ENCODE assay signal across 26 cellular contexts in the genomic region with DNA sequence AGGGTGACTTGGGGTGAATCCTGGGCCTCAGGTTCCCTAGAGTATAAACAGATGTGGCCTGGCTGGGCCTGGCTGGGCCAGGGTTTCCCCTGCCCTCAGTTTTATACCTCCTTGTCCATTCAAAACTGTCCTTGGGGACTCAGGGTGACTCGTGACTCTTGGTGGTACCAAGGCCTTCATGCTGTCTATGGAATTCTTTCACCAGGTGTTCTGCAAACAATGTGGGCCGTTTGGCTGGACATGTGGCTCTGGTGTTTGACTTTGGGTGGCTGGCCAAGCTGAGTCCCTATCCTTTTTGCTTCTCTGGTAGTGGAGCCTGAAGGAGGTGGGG. TPM values are rescaled to one million over a fixed set of nuclear protein-coding genes. Genes with fewer than 3 reads are reported as not detected.
DNase-seq lines count a peak whose midpoint lies in the region; ATAC-seq, FAIRE-seq and TF ChIP-seq lines count a peak whose summit lies in the region.
"Had no signal": no experiment of that assay in that cellular context is flagged by ENCODE, and none has a peak within 500 bp of the region (broad histone marks: within the 10 kb centered on the region; RNA-seq: fewer than 3 reads in every experiment).

No MANE protein-coding gene starts in this region.

- no peak for TF ChIP-seq CTCF in CD4-positive, alpha-beta T cell (IDR thresholded peaks at IDR 0.05)

- H3K4me3 ChIP-seq in skeletal muscle tissue (ENCODE audit: low read length in 3 of 3), result no peak overlapping the region
- H3K4me3 ChIP-seq: A549 had no signal

- H3K9ac ChIP-seq in skeletal muscle tissue (ENCODE audit: low read depth in 1 of 3, low read length in 3 of 3), result peak overlapping the region; percentile 38 to 89 (median 40)

- POLR2A ChIA-PET in CD4-positive, alpha-beta T cell (lab: Charles Lee), result no interaction called here

- H3K27me3 Mint-ChIP-seq in CD4-positive, alpha-beta T cell, result peaks cover 10% of the 10 kb centered on the region

- peaks cover 51 to 58% (median 54%) of the 10 kb centered on the region in 3 donors for H3K4me1 ChIP-seq in skeletal muscle tissue (ENCODE audit: control insufficient read depth in 3 of 3, insufficient read depth in 3 of 3, low read length in 3 of 3)

- peaks cover 0 to 4% (median 0%) of the 10 kb centered on the region in 3 donors for H3K36me3 ChIP-seq in skeletal muscle tissue (ENCODE audit: control insufficient read depth in 3 of 3, insufficient read depth in 3 of 3, low read length in 3 of 3)

- intact Hi-C loops in CD4-positive, alpha-beta T cell (cut with DNase I, micrococcal nuclease), result no loop called here

- no peak overlapping the region for H3K27ac Mint-ChIP-seq in CD4-positive, alpha-beta T cell
- H3K27ac Mint-ChIP-seq: activated naive CD4-positive, alpha-beta T cell treated with anti-CD3 and anti-CD28 coated beads, Interleukin-2, amount 10 ng/mL, durations not matched to agents 7 days and 5 days; memory B cell had no signal

- no peak for DNase-seq in CD4-positive, alpha-beta T cell
- DNase-seq in left lobe of liver (ENCODE audit: low spot score) (peak; percentile 64), HTR-8/SVneo (ENCODE audit: insufficient read length, low spot score) (no peak), NCI-H2081 (lab: John Stamatoyannopoulos, UW) (no peak), nucleus accumbens (lab: John Stamatoyannopoulos, UW) (no peak)
- DNase-seq: activated CD4-positive, alpha-beta T cell treated with anti-CD3 and anti-CD28 coated beads, Interleukin-2, amount 50 U/mL, for 1 hour; activated naive CD4-positive, alpha-beta T cell treated with anti-CD3 and anti-CD28 coated beads, Interleukin-2, amount 10 ng/mL, durations not matched to agents 7 days and 5 days; central memory CD4-positive, alpha-beta T cell; COR-L47; dermis blood vessel endothelial cell; GF-D8; IMR-90; NCI-H1105; NCI-H2029; NCI-H226; NCI-H774; OCI-M1; stimulated activated CD4-positive, alpha-beta T cell treated with anti-CD3 and anti-CD28 coated beads, Interleukin-4, amount 100 ng/mL, for 24 hours; stimulated activated naive CD4-positive, alpha-beta T cell had no signal

- CTCF ChIA-PET in CD4-positive, alpha-beta T cell (lab: Charles Lee), result no interaction called here

- H3K36me3 Mint-ChIP-seq in CD4-positive, alpha-beta T cell (ENCODE audit: low read depth), result no peaks in the 10 kb centered on the region
- H3K36me3 Mint-ChIP-seq: memory B cell had no signal

- H3K9me3 Mint-ChIP-seq in CD4-positive, alpha-beta T cell, result no peaks in the 10 kb centered on the region
- H3K9me3 Mint-ChIP-seq: activated naive CD4-positive, alpha-beta T cell treated with anti-CD3 and anti-CD28 coated beads, Interleukin-2, amount 10 ng/mL, durations not matched to agents 7 days and 5 days; memory B cell; type B pancreatic cell had no signal

- FAIRE-seq in HTR-8/SVneo (lab: Jason Lieb, UNC), result no peak
- FAIRE-seq: A549, H54 had no signal

- no peak overlapping the region for H3K27ac ChIP-seq in CD4-positive, alpha-beta T cell (ENCODE audit: low read depth, low read length)
- H3K27ac ChIP-seq in angular gyrus (ENCODE audit: low read depth, low read length) (peak overlapping the region; percentile 32), skeletal muscle tissue (ENCODE audit: low read depth, low read length) (peak overlapping the region; percentile 80)
- H3K27ac ChIP-seq: A549 had no signal

- ATAC-seq in CD4-positive, alpha-beta T cell (ENCODE audit: poor library complexity), result no peak
- ATAC-seq in left lobe of liver (no peak), HG03108 (IDR thresholded peaks at IDR 0.05; ENCODE audit: unreplicated experiment) (no peak)
- ATAC-seq: A549 had no signal

- no peaks in the 10 kb centered on the region for H3K27me3 ChIP-seq in CD4-positive, alpha-beta T cell (ENCODE audit: control insufficient read depth, insufficient read depth, low read length)
- H3K27me3 ChIP-seq in skeletal muscle tissue (ENCODE audit: control insufficient read depth in 3 of 3, insufficient read depth in 3 of 3, low read length in 3 of 3), result no peaks in the 10 kb centered on the region

- no peaks in the 10 kb centered on the region for H3K9me3 ChIP-seq in CD4-positive, alpha-beta T cell (ENCODE audit: control insufficient read depth, low read length)
- H3K9me3 ChIP-seq in skeletal muscle tissue (ENCODE audit: control insufficient read depth in 3 of 3, low read length in 3 of 3), result no peaks in the 10 kb centered on the region
- H3K9me3 ChIP-seq: A549 had no signal

- peak overlapping the region; percentile 45 for H3K4me3 Mint-ChIP-seq in CD4-positive, alpha-beta T cell
- H3K4me3 Mint-ChIP-seq: activated naive CD4-positive, alpha-beta T cell treated with anti-CD3 and anti-CD28 coated beads, Interleukin-2, amount 10 ng/mL, durations not matched to agents 7 days and 5 days; memory B cell had no signal

- H3K4me1 Mint-ChIP-seq in CD4-positive, alpha-beta T cell (ENCODE audit: low read depth), result peaks cover 14% of the 10 kb centered on the region

RNA-seq across cellular contexts. Expression of gene GPT2, which starts 3.3 kb away (rescaled TPM):
- total RNA-seq in CD4-positive, alpha-beta T cell, result under 1 TPM in 1 of 2 experiments, not detected in 1; 0.47 TPM
- total RNA-seq in left lobe of liver, result 84.6 TPM
- total RNA-seq in skeletal muscle tissue, result 15.7 TPM

RNA-seq across cellular contexts. Expression of gene C16orf87, which starts 56.5 kb away (rescaled TPM):
- total RNA-seq in CD4-positive, alpha-beta T cell, result 10 to 100 TPM; 20.6 to 22.6 TPM
- total RNA-seq in left lobe of liver (5.2 TPM), skeletal muscle tissue (11.0 TPM)

Comparison
In these comparisons a context has a peak if more than half of its experiments do, and no peak if none do; other contexts are left out.
1. RNA of gene GPT2, which starts 3.3 kb away (total RNA-seq): 84.6 TPM in left lobe of liver (single experiment) and 15.7 TPM in skeletal muscle tissue (single experiment); 0.47 TPM in CD4-positive, alpha-beta T cell; every median in the first group is over 10 times any median in the second.